Comparison of ENCODE assay signal across 15 cellular contexts in genomic region chr7:29413511-29414178, GRCh38.
A peak's percentile ranks its signal among the peaks of the same experiment; 100 is the strongest.
DNase-seq lines count a peak whose midpoint lies in the region; ATAC-seq and TF ChIP-seq lines count a peak whose summit lies in the region.
"Had no signal": no experiment of that assay in that cellular context is flagged by ENCODE, and none has a peak within 500 bp of the region (broad histone marks: within the 10 kb centered on the region; RNA-seq: fewer than 3 reads in every experiment).

No MANE protein-coding gene starts in this region.

- no peak for TF ChIP-seq POLR2A in stomach (IDR thresholded peaks at IDR 0.05)
- TF ChIP-seq POLR2A in upper lobe of left lung (IDR thresholded peaks at IDR 0.05), result no peak

- no peak overlapping the region for H3K4me3 ChIP-seq in adipocyte (ENCODE audit: low read length)
- no peak overlapping the region for H3K4me3 ChIP-seq in stomach
- no peak overlapping the region for H3K4me3 ChIP-seq in left lung
- no peak overlapping the region for H3K4me3 ChIP-seq in upper lobe of left lung

- 44 to 70% (median 50%) methylated on average over 12 of the region's 12 CpGs for WGBS in stomach, 5 donors
- 76 to 77% methylated on average over 12 of the region's 12 CpGs for WGBS in upper lobe of left lung, 2 donors

- H3K27me3 ChIP-seq in adipocyte (replicated peaks; ENCODE audit: control insufficient read depth, insufficient read depth, low read length), result peaks cover 3% of the 10 kb centered on the region
- no peaks in the 10 kb centered on the region for H3K27me3 ChIP-seq in foreskin keratinocyte
- no peaks in the 10 kb centered on the region for H3K27me3 ChIP-seq in stomach
- H3K27me3 ChIP-seq in left lung, result peaks cover 0 to under 1% of the 10 kb centered on the region in 2 donors
- H3K27me3 ChIP-seq in upper lobe of left lung, result no peaks in the 10 kb centered on the region

- H3K27ac ChIP-seq in foreskin keratinocyte (peak overlapping the region; percentile 38), stomach (peak overlapping the region in 1 of 5 donors; percentile 49), left lung (no peak overlapping the region), upper lobe of left lung (no peak overlapping the region)

- peaks cover 14% of the 10 kb centered on the region for H3K4me1 Mint-ChIP-seq in nephron

- H3K27me3 Mint-ChIP-seq in nephron (ENCODE audit: low read depth), result peaks cover 9% of the 10 kb centered on the region

- peak overlapping the region; percentile 70 to 92 (median 87) for H3K27ac Mint-ChIP-seq in nephron
- H3K27ac Mint-ChIP-seq: CD8-positive, alpha-beta T cell had no signal

- intact Hi-C loops in stomach (cut with DNase I; ENCODE audit: low total_unique reads) (no loop called here), left lung (cut with DNase I) (no loop called here)

- H3K4me3 Mint-ChIP-seq in nephron, result no peak overlapping the region
- H3K4me3 Mint-ChIP-seq: CD8-positive, alpha-beta T cell had no signal

- ATAC-seq in foreskin keratinocyte (peak; percentile 90), left lung (no peak), GM18873 (IDR thresholded peaks at IDR 0.05; ENCODE audit: low FRiP score, unreplicated experiment) (no peak), upper lobe of left lung (ENCODE audit: low FRiP score in 2 of 2) (no peak)
- ATAC-seq: CD8-positive, alpha-beta T cell had no signal

- H3K9me3 ChIP-seq in adipocyte (ENCODE audit: control insufficient read depth, low read length), result no peaks in the 10 kb centered on the region
- no peaks in the 10 kb centered on the region for H3K9me3 ChIP-seq in stomach
- no peaks in the 10 kb centered on the region for H3K9me3 ChIP-seq in left lung
- no peaks in the 10 kb centered on the region for H3K9me3 ChIP-seq in upper lobe of left lung

- TF ChIP-seq EP300 in stomach (IDR thresholded peaks at IDR 0.05) (no peak), upper lobe of left lung (IDR thresholded peaks at IDR 0.05) (no peak)

- H3K36me3 ChIP-seq in adipocyte (ENCODE audit: control insufficient read depth, insufficient read depth, low read length, severe bottlenecking), result no peaks in the 10 kb centered on the region
- H3K36me3 ChIP-seq in stomach, result no peaks in the 10 kb centered on the region
- H3K36me3 ChIP-seq in left lung, result no peaks in the 10 kb centered on the region
- no peaks in the 10 kb centered on the region for H3K36me3 ChIP-seq in upper lobe of left lung

- H3K9me3 Mint-ChIP-seq in nephron, result no peaks in the 10 kb centered on the region
- H3K9me3 Mint-ChIP-seq: CD8-positive, alpha-beta T cell had no signal

- no peaks in the 10 kb centered on the region for H3K36me3 Mint-ChIP-seq in nephron (ENCODE audit: low read depth)
- H3K36me3 Mint-ChIP-seq: CD8-positive, alpha-beta T cell had no signal

- TF ChIP-seq CTCF in foreskin keratinocyte (conservative IDR thresholded peaks at IDR 0.05) (no peak), nephron (IDR thresholded peaks at IDR 0.05; ENCODE audit: unreplicated experiment in 3 of 3) (no peak), stomach (IDR thresholded peaks at IDR 0.05) (no peak), left lung (IDR thresholded peaks at IDR 0.05) (no peak), upper lobe of left lung (IDR thresholded peaks at IDR 0.05) (no peak)

- H3K9ac ChIP-seq in adipocyte (ENCODE audit: low read length), result no peak overlapping the region

- DNase-seq in adipocyte (ENCODE audit: low read depth), result peak; percentile 16
- DNase-seq in foreskin keratinocyte, result peak; percentile 91 to 96
- peak; percentile 72 for DNase-seq in stomach
- no peak for DNase-seq in left lung
- no peak for DNase-seq in activated CD4-positive, alpha-beta T cell treated with anti-CD3 and anti-CD28 coated beads for 1 hour
- DNase-seq in upper lobe of left lung, result no peak
- DNase-seq: CD8-positive, alpha-beta T cell; GF-D8; KBM-7; NCI-H1048; NCI-H446 treated with DMSO at 0.1 percent for 48 hours; NCI-H748 treated with DMSO at 0.1 percent for 48 hours; SIG-M5 had no signal

- peaks cover 2% of the 10 kb centered on the region for H3K4me1 ChIP-seq in adipocyte (ENCODE audit: control insufficient read depth, insufficient read depth, low read length)
- peaks cover 11% of the 10 kb centered on the region for H3K4me1 ChIP-seq in foreskin keratinocyte
- H3K4me1 ChIP-seq in stomach, result no peaks in the 10 kb centered on the region
- H3K4me1 ChIP-seq in left lung, result no peaks in the 10 kb centered on the region
- no peaks in the 10 kb centered on the region for H3K4me1 ChIP-seq in upper lobe of left lung

Comparison
In these comparisons a context has a peak if more than half of its experiments do, and no peak if none do; other contexts are left out.
1. DNase-seq: peak in adipocyte (single experiment), foreskin keratinocyte (2 of 2) and stomach (single experiment); none in left lung (0 of 2), activated CD4-positive, alpha-beta T cell treated with anti-CD3 and anti-CD28 coated beads for 1 hour (single experiment) and upper lobe of left lung (0 of 2).